In the genomic region with DNA sequence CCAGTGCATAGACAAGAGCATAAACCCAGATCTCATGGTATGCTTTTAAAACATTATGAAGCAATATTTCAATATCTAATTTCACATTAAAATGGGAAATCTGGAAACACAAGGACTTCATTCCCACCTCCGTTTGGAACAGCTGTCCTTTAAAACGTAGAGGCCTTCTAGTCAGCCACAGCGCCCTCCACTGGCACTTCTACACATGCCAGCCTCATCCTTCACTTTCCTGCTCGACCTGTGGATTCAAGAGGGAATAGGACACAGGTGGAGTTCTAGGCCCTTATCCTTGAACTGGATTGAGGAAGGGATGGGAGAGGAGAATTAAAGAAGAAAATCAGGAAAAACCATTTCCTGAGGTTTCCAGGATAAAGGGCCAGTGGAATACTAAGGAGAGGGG, we compare ENCODE assay signal across 8 cellular contexts.
DNase-seq lines count a peak whose midpoint lies in the region; ATAC-seq, FAIRE-seq and TF ChIP-seq lines count a peak whose summit lies in the region.

No MANE protein-coding gene starts in this region.

- ATAC-seq in GM19035 (IDR thresholded peaks at IDR 0.05; ENCODE audit: unreplicated experiment): no peak
- no peak for ATAC-seq in left lobe of liver

- TF ChIP-seq POLR2A in esophagus squamous epithelium (IDR thresholded peaks at IDR 0.05): no peak

- H3K27me3 ChIP-seq in BJ (ENCODE audit: control insufficient read depth, insufficient read depth, low read length) (no peaks in the 10 kb centered on the region), keratinocyte (ENCODE audit: control insufficient read depth, extremely low read depth, insufficient read depth, low read length) (no peaks in the 10 kb centered on the region), esophagus squamous epithelium (no peaks in the 10 kb centered on the region)

- no peak overlapping the region for H2AFZ ChIP-seq in keratinocyte (ENCODE audit: control insufficient read depth, low read length)

- H3K9me3 ChIP-seq in keratinocyte (ENCODE audit: control insufficient read depth, low read depth, low read length): no peaks in the 10 kb centered on the region
- no peaks in the 10 kb centered on the region for H3K9me3 ChIP-seq in esophagus squamous epithelium

- no peaks in the 10 kb centered on the region for H3K9me3 Mint-ChIP-seq in activated CD4-positive, alpha-beta memory T cell treated with anti-CD3 and anti-CD28 coated beads for 36 hours

- no peak overlapping the region for H3K27ac ChIP-seq in keratinocyte (ENCODE audit: control insufficient read depth, insufficient read depth, low read length)
- no peak overlapping the region for H3K27ac ChIP-seq in esophagus squamous epithelium

- TF ChIP-seq CTCF in BJ (IDR thresholded peaks at IDR 0.05; ENCODE audit: insufficient read depth, low read depth, low read length): peak; percentile 22
- TF ChIP-seq CTCF in GM12875 (IDR thresholded peaks at IDR 0.05; ENCODE audit: borderline replicate concordance, insufficient read depth, low read depth, low read length): peak; percentile 57; the same call in 1 of the 2 replicates
- peak; percentile 47 to 55 (median 51) for TF ChIP-seq CTCF in keratinocyte (optimal IDR thresholded peaks at IDR 0.05 in 1 of 3, IDR thresholded peaks at IDR 0.05 in 1 of 3, conservative IDR thresholded peaks at IDR 0.05 in 1 of 3; ENCODE audit: extremely low read depth in 1 of 3, insufficient read depth in 2 of 3, low read length in 3 of 3)
- peak in 1 of 6 experiments; percentile 28 for TF ChIP-seq CTCF in esophagus squamous epithelium (IDR thresholded peaks at IDR 0.05)

- no peak overlapping the region for H3K4me3 ChIP-seq in BJ (ENCODE audit: low read depth, low read length)
- no peak overlapping the region for H3K4me3 ChIP-seq in GM12875 (ENCODE audit: low read depth, low read length)
- H3K4me3 ChIP-seq in keratinocyte (ENCODE audit: control insufficient read depth in 2 of 3, extremely low read depth in 1 of 3, insufficient read depth in 2 of 3, low read depth in 1 of 3, low read length in 3 of 3): no peak overlapping the region
- H3K4me3 ChIP-seq in esophagus squamous epithelium: no peak overlapping the region

- no peak overlapping the region for H3K4me2 ChIP-seq in keratinocyte (ENCODE audit: control insufficient read depth, extremely low read depth, insufficient read depth, low read depth, low read length)

- H3K27me3 Mint-ChIP-seq in activated CD4-positive, alpha-beta memory T cell treated with anti-CD3 and anti-CD28 coated beads for 36 hours: no peaks in the 10 kb centered on the region

- H3K36me3 Mint-ChIP-seq in activated CD4-positive, alpha-beta memory T cell treated with anti-CD3 and anti-CD28 coated beads for 36 hours: no peaks in the 10 kb centered on the region

- CTCF ChIA-PET in BJ (lab: Yijun Ruan, JAX): no interaction called here
- CTCF ChIA-PET in activated CD4-positive, alpha-beta memory T cell treated with anti-CD3 and anti-CD28 coated beads for 36 hours (lab: Charles Lee): interaction anchor here (0.9 to 3.1 kb wide), 6 partner anchors 32 to 137 kb away, joined by 3 to 23 read pairs (median 4); a partner anchor contains a TSS

- no peak overlapping the region for H3K9ac ChIP-seq in keratinocyte (ENCODE audit: control insufficient read depth, extremely low read depth, insufficient read depth, low read length)

- POLR2A ChIA-PET in BJ (lab: Charles Lee): interaction anchor here (0.6 kb wide), 1 partner anchor 112 kb away, joined by 3 read pairs; no protein-coding TSS in a partner anchor
- POLR2A ChIA-PET in activated CD4-positive, alpha-beta memory T cell treated with anti-CD3 and anti-CD28 coated beads for 36 hours (lab: Charles Lee): interaction anchor here (1.0 kb wide), 1 partner anchor 398 kb away, joined by 3 read pairs; no protein-coding TSS in a partner anchor

- no peak overlapping the region for H3K4me3 Mint-ChIP-seq in activated CD4-positive, alpha-beta memory T cell treated with anti-CD3 and anti-CD28 coated beads for 36 hours

- H3K36me3 ChIP-seq in BJ (ENCODE audit: control insufficient read depth, insufficient read depth, low read length) (no peaks in the 10 kb centered on the region), keratinocyte (ENCODE audit: control insufficient read depth in 2 of 2, extremely low read depth in 1 of 2, insufficient read depth in 2 of 2, low read length in 2 of 2) (no peaks in the 10 kb centered on the region), esophagus squamous epithelium (no peaks in the 10 kb centered on the region)

- intact Hi-C loops in activated CD4-positive, alpha-beta memory T cell treated with anti-CD3 and anti-CD28 coated beads for 36 hours (cut with micrococcal nuclease): no loop called here
- intact Hi-C loops in esophagus squamous epithelium (cut with DNase I): no loop called here

- DNase-seq in BJ (ENCODE audit: low read depth): no peak
- DNase-seq in activated CD4-positive, alpha-beta memory T cell treated with anti-CD3 and anti-CD28 coated beads for 36 hours: peak; percentile 49
- no peak for DNase-seq in keratinocyte (ENCODE audit: low read depth, low spot score)
- DNase-seq in esophagus squamous epithelium (lab: John Stamatoyannopoulos, UW): no peak
- no peak for DNase-seq in NCI-H2107 treated with DMSO at 0.1 percent for 48 hours (lab: John Stamatoyannopoulos, UW; ENCODE audit: unreplicated experiment)
- DNase-seq in left lobe of liver (ENCODE audit: low spot score): no peak

- H4K20me1 ChIP-seq in keratinocyte (ENCODE audit: control insufficient read depth, extremely low read depth, insufficient read depth, low read length): no peaks in the 10 kb centered on the region

- peak overlapping the region; percentile 54 for H3K27ac Mint-ChIP-seq in activated CD4-positive, alpha-beta memory T cell treated with anti-CD3 and anti-CD28 coated beads for 36 hours

- H3K9me1 ChIP-seq in keratinocyte (ENCODE audit: control insufficient read depth, extremely low read depth, insufficient read depth, low read length): no peaks in the 10 kb centered on the region

- H3K4me1 ChIP-seq in keratinocyte (ENCODE audit: control insufficient read depth, extremely low read depth, insufficient read depth, low read length) (peaks cover 13% of the 10 kb centered on the region), esophagus squamous epithelium (peaks cover 0 to 6% (median 0%) of the 10 kb centered on the region in 3 donors)

- H3K4me1 Mint-ChIP-seq in activated CD4-positive, alpha-beta memory T cell treated with anti-CD3 and anti-CD28 coated beads for 36 hours (ENCODE audit: low read depth): peaks cover 43% of the 10 kb centered on the region

- 60% methylated on average over 4 of the region's 4 CpGs for WGBS in esophagus squamous epithelium, 2 donors

- FAIRE-seq in keratinocyte (lab: Jason Lieb, UNC): no peak

- H3K79me2 ChIP-seq in keratinocyte (ENCODE audit: control insufficient read depth, insufficient read depth, low read length): no peaks in the 10 kb centered on the region

- dilution Hi-C loops in keratinocyte (cut with MboI; ENCODE audit: extremely low pct_ligation_motif_present, low sequenced_read_pairs): no loop called here
